In genomic region chr5:122673343-122673742, GRCh38 we compare ENCODE assay signal across 22 cellular contexts.
A peak's percentile ranks its signal among the peaks of the same experiment; 100 is the strongest.
DNase-seq lines count a peak whose midpoint lies in the region; ATAC-seq and TF ChIP-seq lines count a peak whose summit lies in the region.
"Had no signal": no experiment of that assay in that cellular context is flagged by ENCODE, and none has a peak within 500 bp of the region (broad histone marks: within the 10 kb centered on the region; RNA-seq: fewer than 3 reads in every experiment).

No MANE protein-coding gene starts in this region.

- no peak overlapping the region for H3K4me3 ChIP-seq in BJ (ENCODE audit: low read depth, low read length)
- H3K4me3 ChIP-seq in astrocyte of the spinal cord (ENCODE audit: low read depth, low read length), result no peak overlapping the region
- H3K4me3 ChIP-seq in skeletal muscle cell (ENCODE audit: low read depth, low read length), result no peak overlapping the region
- no peak overlapping the region for H3K4me3 ChIP-seq in CD8-positive, alpha-beta T cell (ENCODE audit: low read depth, low read length)
- H3K4me3 ChIP-seq: dorsolateral prefrontal cortex, K562, SK-N-MC had no signal

- H3K4me1 ChIP-seq in CD8-positive, alpha-beta T cell (ENCODE audit: insufficient read depth, low read length), result no peaks in the 10 kb centered on the region

- H3K4me3 Mint-ChIP-seq in CD8-positive, alpha-beta T cell, result no peak overlapping the region
- H3K4me3 Mint-ChIP-seq: activated CD4-positive, alpha-beta T cell treated with anti-CD3 and anti-CD28 coated beads, Interleukin-2, amount 10 ng/mL, durations not matched to agents 7 days and 5 days; CD4-positive, CD25-positive, alpha-beta regulatory T cell; memory B cell; T-helper 17 cell had no signal

- TF ChIP-seq CTCF in BJ (IDR thresholded peaks at IDR 0.05; ENCODE audit: insufficient read depth, low read depth, low read length) (no peak), astrocyte of the spinal cord (IDR thresholded peaks at IDR 0.05; ENCODE audit: low read depth, low read length) (no peak)
- no peak for TF ChIP-seq CTCF in CD8-positive, alpha-beta T cell (IDR thresholded peaks at IDR 0.05)

- H3K9me3 Mint-ChIP-seq in CD8-positive, alpha-beta T cell, result peaks cover 4% of the 10 kb centered on the region
- H3K9me3 Mint-ChIP-seq: activated CD4-positive, alpha-beta T cell treated with anti-CD3 and anti-CD28 coated beads, Interleukin-2, amount 10 ng/mL, durations not matched to agents 7 days and 5 days had no signal

- no peak overlapping the region for H3K27ac Mint-ChIP-seq in CD8-positive, alpha-beta T cell
- H3K27ac Mint-ChIP-seq: activated CD4-positive, alpha-beta T cell treated with anti-CD3 and anti-CD28 coated beads, Interleukin-2, amount 10 ng/mL, durations not matched to agents 7 days and 5 days; CD4-positive, CD25-positive, alpha-beta regulatory T cell; memory B cell; T-helper 17 cell had no signal

- DNase-seq in BJ (ENCODE audit: low read depth), result peak; percentile 37
- peak; percentile 37 for DNase-seq in astrocyte of the spinal cord (ENCODE audit: low read depth, low spot score)
- peak; percentile 63 for DNase-seq in Right ventricle myocardium superior
- DNase-seq in skeletal muscle cell (ENCODE audit: low read depth), result peak; percentile 56
- no peak for DNase-seq in activated gamma-delta T cell (lab: John Stamatoyannopoulos, UW)
- no peak for DNase-seq in CD8-positive, alpha-beta T cell
- DNase-seq in NCI-H226, result no peak
- DNase-seq: activated CD4-positive, alpha-beta T cell treated with anti-CD3 and anti-CD28 coated beads, Interleukin-2, amount 10 ng/mL, durations not matched to agents 7 days and 5 days; activated CD8-positive, alpha-beta memory T cell treated with anti-CD3 and anti-CD28 coated beads, Interleukin-2, amount 50 U/mL, for 4 hours; CD4-positive, CD25-positive, alpha-beta regulatory T cell; central memory CD4-positive, alpha-beta T cell; DMS 273 treated with DMSO at 0.1 percent for 48 hours; dorsolateral prefrontal cortex; kidney glomerular epithelial cell; NCI-H1436 treated with DMSO at 0.1 percent for 48 hours; NCI-H524; T-helper 17 cell had no signal

- H3K4me1 Mint-ChIP-seq in CD8-positive, alpha-beta T cell (ENCODE audit: low read depth), result no peaks in the 10 kb centered on the region
- H3K4me1 Mint-ChIP-seq: activated CD4-positive, alpha-beta T cell treated with anti-CD3 and anti-CD28 coated beads, Interleukin-2, amount 10 ng/mL, durations not matched to agents 7 days and 5 days; CD4-positive, CD25-positive, alpha-beta regulatory T cell; T-helper 17 cell had no signal

- H3K27me3 ChIP-seq in BJ (ENCODE audit: control insufficient read depth, insufficient read depth, low read length), result no peaks in the 10 kb centered on the region
- no peaks in the 10 kb centered on the region for H3K27me3 ChIP-seq in CD8-positive, alpha-beta T cell (ENCODE audit: insufficient read depth, low read length)

- no peaks in the 10 kb centered on the region for H3K9me3 ChIP-seq in CD8-positive, alpha-beta T cell (ENCODE audit: low read length)

- H3K27me3 Mint-ChIP-seq in CD8-positive, alpha-beta T cell (ENCODE audit: low read depth), result peaks cover 9% of the 10 kb centered on the region
- H3K27me3 Mint-ChIP-seq: activated CD4-positive, alpha-beta T cell treated with anti-CD3 and anti-CD28 coated beads, Interleukin-2, amount 10 ng/mL, durations not matched to agents 7 days and 5 days; memory B cell had no signal

- no peak overlapping the region for H3K27ac ChIP-seq in CD8-positive, alpha-beta T cell (ENCODE audit: low read depth, low read length)
- H3K27ac ChIP-seq: dorsolateral prefrontal cortex, SK-N-MC, VCaP had no signal

- peak; percentile 93 for ATAC-seq in Right ventricle myocardium superior (ENCODE audit: poor library complexity)
- ATAC-seq in CD8-positive, alpha-beta T cell, result no peak
- no peak for ATAC-seq in GM19463 (IDR thresholded peaks at IDR 0.05; ENCODE audit: unreplicated experiment)
- ATAC-seq: K562, T-helper 17 cell had no signal

- CTCF ChIA-PET in BJ (lab: Yijun Ruan, JAX), result no interaction called here
- CTCF ChIA-PET in CD8-positive, alpha-beta T cell (lab: Charles Lee), result no interaction called here

- in situ Hi-C loops in astrocyte of the spinal cord (cut with HindIII; ENCODE audit: low sequenced_read_pairs), result no loop called here

- H3K36me3 ChIP-seq in BJ (ENCODE audit: control insufficient read depth, insufficient read depth, low read length), result no peaks in the 10 kb centered on the region
- H3K36me3 ChIP-seq in CD8-positive, alpha-beta T cell (ENCODE audit: insufficient read depth, low read length), result no peaks in the 10 kb centered on the region

- POLR2A ChIA-PET in BJ (lab: Charles Lee), result no interaction called here
- POLR2A ChIA-PET in CD8-positive, alpha-beta T cell (lab: Charles Lee), result no interaction called here

- no peaks in the 10 kb centered on the region for H3K36me3 Mint-ChIP-seq in CD8-positive, alpha-beta T cell
- H3K36me3 Mint-ChIP-seq: CD4-positive, CD25-positive, alpha-beta regulatory T cell had no signal

- intact Hi-C loops in Right ventricle myocardium superior (cut with DNase I), result no loop called here
- intact Hi-C loops in CD8-positive, alpha-beta T cell (cut with DNase I, micrococcal nuclease), result no loop called here

Comparison
In these comparisons a context has a peak if more than half of its experiments do, and no peak if none do; other contexts are left out.
1. DNase-seq: peak in BJ (single experiment), astrocyte of the spinal cord (single experiment), Right ventricle myocardium superior (single experiment) and skeletal muscle cell (single experiment); none in activated gamma-delta T cell (single experiment), CD8-positive, alpha-beta T cell (0 of 7) and NCI-H226 (single experiment).